ENCODE assay signal across 9 cellular contexts in the genomic region with DNA sequence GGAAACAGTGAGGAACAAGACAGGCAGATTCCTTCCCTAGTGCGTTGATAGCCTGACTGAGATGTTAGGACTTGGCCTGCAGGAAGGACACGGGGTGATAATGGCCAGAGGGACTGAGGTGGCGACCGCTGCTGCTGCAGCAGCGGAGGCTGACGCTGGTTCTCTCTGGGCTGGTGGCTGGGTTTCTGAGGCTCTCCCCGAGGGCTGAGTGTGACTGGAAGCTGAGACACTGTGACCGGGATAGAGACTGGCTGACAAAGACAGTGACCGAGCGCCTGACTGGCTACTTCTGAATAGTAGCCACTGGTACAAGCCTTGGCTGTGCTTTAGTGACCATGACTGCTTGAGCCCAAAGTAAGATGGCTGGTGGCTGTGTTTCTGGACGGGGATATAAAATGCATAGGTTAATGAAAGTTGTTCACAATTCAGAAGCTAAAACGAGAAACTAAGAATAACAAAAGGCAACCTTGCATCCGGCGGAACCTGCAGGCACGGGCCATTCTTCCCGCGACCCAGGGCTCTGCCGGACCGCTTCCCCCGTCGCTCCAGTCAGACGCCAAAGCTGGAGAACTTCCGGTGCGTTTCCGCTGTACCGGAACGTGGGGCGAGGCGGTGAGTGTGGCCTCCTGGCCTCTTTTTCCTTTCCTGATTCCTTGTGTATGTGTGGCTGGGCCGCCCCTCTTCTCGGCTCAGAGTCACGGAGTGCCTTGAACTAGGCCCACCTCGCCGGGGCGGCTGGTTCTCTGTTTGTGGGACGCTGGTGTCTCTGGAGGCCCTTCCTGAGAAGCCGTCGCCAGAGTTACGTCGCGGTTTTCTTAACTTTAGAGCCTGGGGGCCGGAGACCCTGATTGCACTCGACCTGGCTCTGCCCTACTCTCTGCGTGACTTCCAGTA. TPM values are rescaled to one million over a fixed set of nuclear protein-coding genes. Genes with fewer than 3 reads are reported as not detected.
A peak's percentile ranks its signal among the peaks of the same experiment; 100 is the strongest.
DNase-seq lines count a peak whose midpoint lies in the region; ATAC-seq, FAIRE-seq and TF ChIP-seq lines count a peak whose summit lies in the region.
"Had no signal": no experiment of that assay in that cellular context is flagged by ENCODE, and none has a peak within 500 bp of the region (broad histone marks: within the 10 kb centered on the region; RNA-seq: fewer than 3 reads in every experiment).

A gene with protein sequence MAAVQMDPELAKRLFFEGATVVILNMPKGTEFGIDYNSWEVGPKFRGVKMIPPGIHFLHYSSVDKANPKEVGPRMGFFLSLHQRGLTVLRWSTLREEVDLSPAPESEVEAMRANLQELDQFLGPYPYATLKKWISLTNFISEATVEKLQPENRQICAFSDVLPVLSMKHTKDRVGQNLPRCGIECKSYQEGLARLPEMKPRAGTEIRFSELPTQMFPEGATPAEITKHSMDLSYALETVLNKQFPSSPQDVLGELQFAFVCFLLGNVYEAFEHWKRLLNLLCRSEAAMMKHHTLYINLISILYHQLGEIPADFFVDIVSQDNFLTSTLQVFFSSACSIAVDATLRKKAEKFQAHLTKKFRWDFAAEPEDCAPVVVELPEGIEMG (plus strand): TSS at position 587 of the 894 bp plus-strand sequence. CDS start 3,391 bp downstream, outside the sequence.

- H3K4me3 Mint-ChIP-seq in CD8-positive, alpha-beta memory T cell, result peak within 1 kb of the TSS; percentile 87 to 98 (median 96)
- H3K4me3 Mint-ChIP-seq in activated naive CD8-positive, alpha-beta T cell treated with anti-CD3 and anti-CD28 coated beads, Interleukin-2, amount 10 ng/mL, durations not matched to agents 7 days and 5 days, result peak within 1 kb of the TSS; percentile 82

- intact Hi-C loops in Right ventricle myocardium inferior (cut with DNase I) (no loop called here), pancreas (cut with DNase I) (no loop called here)

- FAIRE-seq in pancreas (lab: Jason Lieb, UNC), result no peak
- FAIRE-seq: islet of Langerhans had no signal

- H3K27me3 Mint-ChIP-seq in CD8-positive, alpha-beta memory T cell, result peaks cover 0 to 3% of the 10 kb centered on the region in 2 donors
- H3K27me3 Mint-ChIP-seq in activated naive CD8-positive, alpha-beta T cell treated with anti-CD3 and anti-CD28 coated beads, Interleukin-2, amount 10 ng/mL, durations not matched to agents 7 days and 5 days, result no peaks in the 10 kb centered on the region

- H3K9me3 ChIP-seq in CD8-positive, alpha-beta memory T cell (ENCODE audit: low read length), result no peaks in the 10 kb centered on the region
- H3K9me3 ChIP-seq in pancreas (no peaks in the 10 kb centered on the region), thymus (ENCODE audit: control insufficient read depth) (no peaks in the 10 kb centered on the region)

- H3K27ac Mint-ChIP-seq in CD8-positive, alpha-beta memory T cell, result peak within 1 kb of the TSS; percentile 78 to 97 (median 93)
- H3K27ac Mint-ChIP-seq in activated naive CD8-positive, alpha-beta T cell treated with anti-CD3 and anti-CD28 coated beads, Interleukin-2, amount 10 ng/mL, durations not matched to agents 7 days and 5 days, result peak within 1 kb of the TSS; percentile 90

- DNase-seq in CD8-positive, alpha-beta memory T cell, result peak; percentile 55 to 83 (median 68)
- DNase-seq in NCI-H1092 treated with DMSO at 0.1 percent for 48 hours (lab: John Stamatoyannopoulos, UW), result peak; percentile 68
- DNase-seq in SW 1271 (lab: John Stamatoyannopoulos, UW), result peak; percentile 74 to 94
- peak; percentile 84 for DNase-seq in activated naive CD8-positive, alpha-beta T cell treated with anti-CD3 and anti-CD28 coated beads, Interleukin-2, amount 10 ng/mL, durations not matched to agents 7 days and 5 days
- DNase-seq in Right ventricle myocardium inferior (ENCODE audit: missing footprints), result peak; percentile 90
- peak; percentile 69 to 94 (median 80) for DNase-seq in pancreas

- CTCF ChIA-PET in CD8-positive, alpha-beta memory T cell (lab: Charles Lee), result interaction anchor here (1.3 kb wide), 1 partner anchor 203 kb away, joined by 3 read pairs; no protein-coding TSS in a partner anchor

- peaks cover 18% of the 10 kb centered on the region for H3K36me3 ChIP-seq in CD8-positive, alpha-beta memory T cell (ENCODE audit: insufficient read depth, low read length)
- peaks cover 0 to 13% (median 10%) of the 10 kb centered on the region in 3 donors for H3K36me3 ChIP-seq in pancreas
- peaks cover 14% of the 10 kb centered on the region for H3K36me3 ChIP-seq in thymus (ENCODE audit: control insufficient read depth, insufficient read depth)

- ATAC-seq in GM21576 (IDR thresholded peaks at IDR 0.05; ENCODE audit: unreplicated experiment) (peak; percentile 61), Right ventricle myocardium inferior (peak; percentile 93), pancreas (peak; percentile 98 to 99 (median 98))
- ATAC-seq in activated naive CD8-positive, alpha-beta T cell treated with anti-CD3 and anti-CD28 coated beads, Interleukin-2, amount 10 ng/mL, durations not matched to agents 7 days and 5 days (ENCODE audit: low read depth), result peak; percentile 96

- TF ChIP-seq CTCF in pancreas (IDR thresholded peaks at IDR 0.05), result no peak

- H3K4me1 Mint-ChIP-seq in CD8-positive, alpha-beta memory T cell, result peaks cover 43 to 53% (median 51%) of the 10 kb centered on the region in 3 donors
- H3K4me1 Mint-ChIP-seq in activated naive CD8-positive, alpha-beta T cell treated with anti-CD3 and anti-CD28 coated beads, Interleukin-2, amount 10 ng/mL, durations not matched to agents 7 days and 5 days, result peaks cover 21% of the 10 kb centered on the region

- H3K4me3 ChIP-seq in CD8-positive, alpha-beta memory T cell (ENCODE audit: low read length), result peak within 1 kb of the TSS; percentile 95
- H3K4me3 ChIP-seq in pancreas (peak within 1 kb of the TSS; percentile 64 to 76 (median 68)), thymus (ENCODE audit: low read length) (peak within 1 kb of the TSS; percentile 93)

- peak within 1 kb of the TSS; percentile 83 for H3K27ac ChIP-seq in CD8-positive, alpha-beta memory T cell (ENCODE audit: low read depth, low read length)
- H3K27ac ChIP-seq in pancreas, result peak within 1 kb of the TSS in 3 of 4 donors; percentile 32 to 59 (median 41)
- H3K27ac ChIP-seq in thymus (ENCODE audit: low read depth), result peak within 1 kb of the TSS; percentile 85

- no peaks in the 10 kb centered on the region for H3K9me3 Mint-ChIP-seq in CD8-positive, alpha-beta memory T cell
- H3K9me3 Mint-ChIP-seq in activated naive CD8-positive, alpha-beta T cell treated with anti-CD3 and anti-CD28 coated beads, Interleukin-2, amount 10 ng/mL, durations not matched to agents 7 days and 5 days, result no peaks in the 10 kb centered on the region

- WGBS in pancreas, 2 donors, result 11 to 12% methylated on average over 44 of the region's 44 CpGs
- WGBS in thymus, result 19% methylated on average over 44 of the region's 44 CpGs

- H3K36me3 Mint-ChIP-seq in CD8-positive, alpha-beta memory T cell, result peaks cover 0 to 34% (median 7%) of the 10 kb centered on the region in 3 donors
- H3K36me3 Mint-ChIP-seq in activated naive CD8-positive, alpha-beta T cell treated with anti-CD3 and anti-CD28 coated beads, Interleukin-2, amount 10 ng/mL, durations not matched to agents 7 days and 5 days, result peaks cover 1% of the 10 kb centered on the region

- POLR2A ChIA-PET in CD8-positive, alpha-beta memory T cell (lab: Charles Lee), result interaction anchor here (1.7 kb wide), 1 partner anchor 9 kb away, joined by 6 read pairs; no protein-coding TSS in a partner anchor
- POLR2A ChIA-PET in activated naive CD8-positive, alpha-beta T cell treated with anti-CD3 and anti-CD28 coated beads, Interleukin-2, amount 10 ng/mL, durations not matched to agents 7 days and 5 days (lab: Charles Lee), result interaction anchor here (0.5 to 1.4 kb wide), 5 partner anchors 20 to 943 kb away, joined by 3 read pairs; no protein-coding TSS in a partner anchor

- H3K4me1 ChIP-seq in CD8-positive, alpha-beta memory T cell (ENCODE audit: insufficient read depth, low read length), result peaks cover 33% of the 10 kb centered on the region
- H3K4me1 ChIP-seq in pancreas (peaks cover 6 to 20% (median 15%) of the 10 kb centered on the region in 3 donors), thymus (ENCODE audit: control insufficient read depth, insufficient read depth, low read length) (peaks cover 5% of the 10 kb centered on the region)

- no peaks in the 10 kb centered on the region for H3K27me3 ChIP-seq in CD8-positive, alpha-beta memory T cell (ENCODE audit: insufficient read depth, low read length, poor library complexity, severe bottlenecking)
- H3K27me3 ChIP-seq in pancreas, result no peaks in the 10 kb centered on the region
- H3K27me3 ChIP-seq in thymus (ENCODE audit: control insufficient read depth, insufficient read depth), result no peaks in the 10 kb centered on the region

RNA-seq across cellular contexts. Expression of the gene that starts here (rescaled TPM):
- 10 to 100 TPM; 32.1 to 32.7 TPM for total RNA-seq in CD8-positive, alpha-beta memory T cell
- polyA plus RNA-seq in CD8-positive, alpha-beta memory T cell, result 38.2 TPM
- 10 to 100 TPM; 22.3 to 22.5 TPM for total RNA-seq in activated naive CD8-positive, alpha-beta T cell treated with anti-CD3 and anti-CD28 coated beads, Interleukin-2, amount 10 ng/mL, durations not matched to agents 7 days and 5 days
- total RNA-seq in Right ventricle myocardium inferior, result 13.7 TPM
- total RNA-seq in pancreas, result 10 to 100 TPM in 3 of 6 donors, 1 to 10 TPM in 3; 7.0 to 12.4 (median 9.4) TPM
- polyA plus RNA-seq in pancreas, result 10 to 100 TPM in 1 of 2 donors, 1 to 10 TPM in 1; 9.0 to 18.0 TPM
- 24.5 TPM for polyA plus RNA-seq in thymus

Comparison
In these comparisons a context has a peak if more than half of its experiments do, and no peak if none do; other contexts are left out.
1. Peak in every context shown above with its lines: DNase-seq, ATAC-seq, H3K4me3 ChIP-seq and H3K27ac ChIP-seq.